ENCODE assay signal across 24 cellular contexts in the genomic region with DNA sequence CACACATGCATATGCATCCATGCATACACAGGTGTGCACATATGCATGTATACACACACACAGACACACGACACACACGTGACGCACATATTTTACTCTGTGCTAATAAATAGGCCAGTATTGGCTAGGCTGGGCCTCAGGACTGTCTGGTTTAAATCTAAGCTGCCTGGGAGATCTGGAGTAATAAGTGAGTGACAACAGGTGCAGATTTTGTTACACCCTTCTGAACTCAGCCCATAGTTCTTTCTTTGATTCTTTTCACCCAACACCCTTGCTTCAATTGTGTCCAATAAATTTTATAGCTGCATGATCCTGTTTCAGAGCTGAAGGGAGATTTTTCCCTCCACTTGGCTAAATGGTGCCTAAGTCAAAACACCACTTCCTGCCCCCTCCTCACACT.
DNase-seq lines count a peak whose midpoint lies in the region; ATAC-seq and TF ChIP-seq lines count a peak whose summit lies in the region.
"Had no signal": no experiment of that assay in that cellular context is flagged by ENCODE, and none has a peak within 500 bp of the region (broad histone marks: within the 10 kb centered on the region; RNA-seq: fewer than 3 reads in every experiment).

No MANE protein-coding gene starts in this region.

- no peak for TF ChIP-seq CTCF in mesothelial cell of epicardium (IDR thresholded peaks at IDR 0.05; ENCODE audit: unreplicated experiment)
- no peak for TF ChIP-seq CTCF in psoas muscle (IDR thresholded peaks at IDR 0.05)
- TF ChIP-seq CTCF in type B pancreatic cell (conservative IDR thresholded peaks at IDR 0.05), result no peak

- peak overlapping the region; percentile 90 for H3K27ac ChIP-seq in psoas muscle
- H3K27ac ChIP-seq: BLaER1 had no signal

- H3K4me1 Mint-ChIP-seq in mesothelial cell of epicardium (peaks cover 44% of the 10 kb centered on the region), type B pancreatic cell (ENCODE audit: unreplicated experiment) (peaks cover 25% of the 10 kb centered on the region)

- no peaks in the 10 kb centered on the region for H3K27me3 ChIP-seq in psoas muscle (ENCODE audit: insufficient read depth in 3 of 3, low read length in 2 of 3)
- H3K27me3 ChIP-seq: BLaER1, MG63 had no signal

- intact Hi-C loops in psoas muscle (cut with DNase I), result loop anchor here (5.0 to 10.0 kb wide), 4 partner anchors 48 to 268 kb away; partner anchors contain the start of gene FGGY (in 1 of the 2)

- no peak overlapping the region for H3K4me3 ChIP-seq in psoas muscle
- H3K4me3 ChIP-seq: BLaER1, GM12878, MG63 had no signal

- 31 to 71% (median 32%) methylated on average over 3 of the region's 3 CpGs for WGBS in psoas muscle, 3 donors

- H3K9me3 Mint-ChIP-seq in mesothelial cell of epicardium (no peaks in the 10 kb centered on the region), type B pancreatic cell (peaks cover 20% of the 10 kb centered on the region)
- H3K9me3 Mint-ChIP-seq: CD4-positive, CD25-positive, alpha-beta regulatory T cell had no signal

- no peak overlapping the region for H3K4me3 Mint-ChIP-seq in mesothelial cell of epicardium
- H3K4me3 Mint-ChIP-seq in type B pancreatic cell, result no peak overlapping the region
- H3K4me3 Mint-ChIP-seq: CD4-positive, CD25-positive, alpha-beta regulatory T cell had no signal

- DNase-seq in NCI-H82 (lab: John Stamatoyannopoulos, UW) (peak; percentile 34), NCI-H82 treated with DMSO at 0.1 percent for 48 hours (lab: John Stamatoyannopoulos, UW; ENCODE audit: unreplicated experiment) (no peak), mesothelial cell of epicardium (ENCODE audit: low spot score in 2 of 2, unreplicated experiment in 2 of 2) (no peak), psoas muscle (no peak), type B pancreatic cell (ENCODE audit: extremely low spot score, unreplicated experiment) (no peak), NCI-H187 treated with DMSO at 0.1 percent for 48 hours (lab: John Stamatoyannopoulos, UW) (no peak), NCI-H1048 (lab: John Stamatoyannopoulos, UW) (no peak)
- no peak for DNase-seq in activated CD8-positive, alpha-beta memory T cell treated with anti-CD3 and anti-CD28 coated beads for 24 hours
- DNase-seq: CD4-positive, CD25-positive, alpha-beta regulatory T cell; DMS79; EL; GDM1; HCEC 1CT; IMR-90; KG1; MG63; NCI-H2029 treated with DMSO at 0.1 percent for 48 hours; NCI-H446; NCI-H524 treated with DMSO at 0.1 percent for 48 hours; NCI-H774; Right ventricle myocardium superior; RPMI8226 had no signal

- H3K27ac Mint-ChIP-seq in mesothelial cell of epicardium, result peak overlapping the region; percentile 11
- H3K27ac Mint-ChIP-seq in type B pancreatic cell, result peak overlapping the region; percentile 11
- H3K27ac Mint-ChIP-seq: CD4-positive, CD25-positive, alpha-beta regulatory T cell had no signal

- ATAC-seq in psoas muscle, result no peak
- ATAC-seq: GM12878 had no signal

- H3K36me3 Mint-ChIP-seq in mesothelial cell of epicardium, result no peaks in the 10 kb centered on the region
- peaks cover 6% of the 10 kb centered on the region for H3K36me3 Mint-ChIP-seq in type B pancreatic cell
- H3K36me3 Mint-ChIP-seq: CD4-positive, CD25-positive, alpha-beta regulatory T cell had no signal

- H3K36me3 ChIP-seq in psoas muscle (ENCODE audit: insufficient read depth in 1 of 2, low read depth in 1 of 2), result no peaks in the 10 kb centered on the region
- H3K36me3 ChIP-seq: BLaER1, MG63 had no signal

- H3K4me1 ChIP-seq in psoas muscle, result peaks cover 63% of the 10 kb centered on the region
- H3K4me1 ChIP-seq: BLaER1 had no signal

- H3K27me3 Mint-ChIP-seq in mesothelial cell of epicardium (ENCODE audit: low read depth) (no peaks in the 10 kb centered on the region), type B pancreatic cell (no peaks in the 10 kb centered on the region)
- H3K27me3 Mint-ChIP-seq: CD4-positive, CD25-positive, alpha-beta regulatory T cell had no signal

- H3K9me3 ChIP-seq in psoas muscle, result no peaks in the 10 kb centered on the region
- H3K9me3 ChIP-seq: BLaER1, MG63 had no signal
